Comparison of ENCODE assay signal across 8 cellular contexts in the genomic region with DNA sequence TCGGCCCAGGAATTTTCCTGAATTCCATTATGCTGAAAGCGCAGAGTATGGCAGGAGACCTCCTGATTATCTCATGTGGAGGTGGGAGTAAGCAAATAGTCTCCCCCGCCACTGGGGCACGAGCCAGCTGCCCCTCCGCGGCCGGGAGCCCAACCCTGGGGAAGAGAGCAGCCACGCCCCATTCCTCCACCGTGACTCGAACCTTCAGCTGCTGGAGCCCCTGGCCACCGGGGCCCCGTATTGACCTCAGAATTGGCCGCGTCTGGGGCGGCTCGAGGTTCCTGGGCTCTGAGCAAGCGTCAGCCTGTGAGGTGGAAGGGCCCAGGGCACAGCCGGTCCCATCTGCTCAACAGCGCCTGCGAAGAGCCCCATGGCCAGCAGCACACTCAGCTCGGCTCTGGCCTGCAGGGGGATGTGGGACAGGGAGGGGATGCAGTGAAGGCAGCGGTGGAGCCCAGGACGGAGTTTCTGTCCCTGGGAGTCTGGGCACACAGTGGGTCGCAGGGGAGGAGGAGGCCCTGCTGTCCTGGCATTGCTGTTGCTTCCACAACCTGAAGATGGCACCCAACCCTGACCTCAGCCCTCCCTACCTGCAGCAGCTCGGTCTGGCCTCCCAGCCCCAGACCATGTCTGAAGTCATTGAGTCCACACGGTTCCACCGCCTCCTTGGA.
DNase-seq lines count a peak whose midpoint lies in the region; ATAC-seq, FAIRE-seq and TF ChIP-seq lines count a peak whose summit lies in the region.

No MANE protein-coding gene starts in this region.

- TF ChIP-seq CTCF in bronchial epithelial cell (IDR thresholded peaks at IDR 0.05; ENCODE audit: insufficient read depth, low read length, severe bottlenecking) (peak; percentile 82), kidney (IDR thresholded peaks at IDR 0.05; ENCODE audit: borderline replicate concordance, extremely low read depth, insufficient read depth) (peak; percentile 40)

- peak overlapping the region in 7 of 8 donors; percentile 49 to 82 (median 73) for H3K4me3 Mint-ChIP-seq in CD4-positive, alpha-beta memory T cell
- H3K4me3 Mint-ChIP-seq in stimulated activated naive B cell treated with anti-CD40 and anti-IgM and Interleukin-4, amounts not matched to agents 10 μg/mL and 1 μg/mL and 100 μg/mL, for 72 hours = peak overlapping the region; percentile 64 to 79

- peaks cover 31 to 53% of the 10 kb centered on the region in 2 donors for H3K27me3 Mint-ChIP-seq in CD4-positive, alpha-beta memory T cell
- peaks cover 40 to 48% of the 10 kb centered on the region in 2 donors for H3K27me3 Mint-ChIP-seq in stimulated activated naive B cell treated with anti-CD40 and anti-IgM and Interleukin-4, amounts not matched to agents 10 μg/mL and 1 μg/mL and 100 μg/mL, for 72 hours

- CTCF ChIA-PET in CD4-positive, alpha-beta memory T cell (lab: Charles Lee; ENCODE audit: partially characterized antibody) = interaction anchor here (0.8 to 7.6 kb wide), 28 partner anchors 8 to 753 kb away, joined by 3 to 296 read pairs (median 4); a partner anchor contains a TSS

- H3K27ac ChIP-seq in CD4-positive, alpha-beta memory T cell (ENCODE audit: low read depth, low read length) = no peak overlapping the region
- H3K27ac ChIP-seq in kidney (ENCODE audit: low read depth in 2 of 2, low read length in 2 of 2) = no peak overlapping the region

- peaks cover 4 to 17% (median 10%) of the 10 kb centered on the region in 4 donors for H3K4me1 Mint-ChIP-seq in CD4-positive, alpha-beta memory T cell
- peaks cover 31 to 53% of the 10 kb centered on the region in 2 donors for H3K4me1 Mint-ChIP-seq in stimulated activated naive B cell treated with anti-CD40 and anti-IgM and Interleukin-4, amounts not matched to agents 10 μg/mL and 1 μg/mL and 100 μg/mL, for 72 hours

- peak in 2 of 5 donors; percentile 6 to 12 for DNase-seq in CD4-positive, alpha-beta memory T cell
- DNase-seq in GM19239 (ENCODE audit: insufficient read length, low spot score) = peak; percentile 67
- peak; percentile 35 for DNase-seq in NCI-H69 (lab: John Stamatoyannopoulos, UW)
- peak; percentile 71 for DNase-seq in bronchial epithelial cell (ENCODE audit: low read depth)
- no peak for DNase-seq in kidney
- DNase-seq in stimulated activated naive B cell treated with anti-CD40 and anti-IgM and Interleukin-4, amounts not matched to agents 10 μg/mL and 1 μg/mL and 100 μg/mL, for 72 hours = peak; percentile 35
- no peak for DNase-seq in putamen (ENCODE audit: low spot score)

- H3K4me1 ChIP-seq in CD4-positive, alpha-beta memory T cell (ENCODE audit: insufficient read depth, low read length) = peaks cover 14% of the 10 kb centered on the region
- H3K4me1 ChIP-seq in kidney (ENCODE audit: control insufficient read depth in 1 of 2, insufficient read depth in 1 of 2, low read depth in 1 of 2, low read length in 2 of 2) = peaks cover 0 to 11% of the 10 kb centered on the region in 2 donors

- H3K4me3 ChIP-seq in CD4-positive, alpha-beta memory T cell (ENCODE audit: low read length in 2 of 2) = no peak overlapping the region
- H3K4me3 ChIP-seq in bronchial epithelial cell (ENCODE audit: low read depth, low read length) (peak overlapping the region; percentile 21), kidney (ENCODE audit: low read length in 2 of 2) (no peak overlapping the region)

- no peak overlapping the region for H3K9ac ChIP-seq in kidney (ENCODE audit: low read length in 2 of 2)

- H3K9me3 Mint-ChIP-seq in CD4-positive, alpha-beta memory T cell = peaks cover 0 to 2% (median 0%) of the 10 kb centered on the region in 8 donors
- no peaks in the 10 kb centered on the region for H3K9me3 Mint-ChIP-seq in stimulated activated naive B cell treated with anti-CD40 and anti-IgM and Interleukin-4, amounts not matched to agents 10 μg/mL and 1 μg/mL and 100 μg/mL, for 72 hours

- H3K27me3 ChIP-seq in CD4-positive, alpha-beta memory T cell (ENCODE audit: insufficient read depth, low read length) = peaks cover 9% of the 10 kb centered on the region
- H3K27me3 ChIP-seq in bronchial epithelial cell (ENCODE audit: control insufficient read depth, insufficient read depth, low read length) = peaks cover 9% of the 10 kb centered on the region

- no peaks in the 10 kb centered on the region for H3K36me3 ChIP-seq in CD4-positive, alpha-beta memory T cell (ENCODE audit: insufficient read depth, low read length)
- no peaks in the 10 kb centered on the region for H3K36me3 ChIP-seq in bronchial epithelial cell (ENCODE audit: control insufficient read depth, insufficient read depth, low read length)
- H3K36me3 ChIP-seq in kidney (ENCODE audit: control insufficient read depth in 1 of 2, insufficient read depth in 2 of 2, low read length in 2 of 2) = no peaks in the 10 kb centered on the region

- POLR2A ChIA-PET in CD4-positive, alpha-beta memory T cell (lab: Charles Lee; ENCODE audit: partially characterized antibody) = interaction anchor here (2.7 kb wide), 1 partner anchor 394 kb away, joined by 16 read pairs; no protein-coding TSS in a partner anchor

- H3K9me3 ChIP-seq in CD4-positive, alpha-beta memory T cell (ENCODE audit: control insufficient read depth in 1 of 2, low read length in 2 of 2) = no peaks in the 10 kb centered on the region
- no peaks in the 10 kb centered on the region for H3K9me3 ChIP-seq in kidney (ENCODE audit: control insufficient read depth in 1 of 2, low read length in 2 of 2)

- ATAC-seq in stimulated activated naive B cell treated with anti-CD40 and anti-IgM and Interleukin-4, amounts not matched to agents 10 μg/mL and 1 μg/mL and 100 μg/mL, for 72 hours (replicated peaks) = peak; percentile 71 to 78
- no peak for ATAC-seq in GM18517 (IDR thresholded peaks at IDR 0.05; ENCODE audit: unreplicated experiment)

- FAIRE-seq in GM19239 (lab: Jason Lieb, UNC) (no peak), bronchial epithelial cell (lab: Jason Lieb, UNC) (no peak), kidney (lab: Jason Lieb, UNC) (no peak)

- H3K27ac Mint-ChIP-seq in CD4-positive, alpha-beta memory T cell = no peak overlapping the region
- H3K27ac Mint-ChIP-seq in stimulated activated naive B cell treated with anti-CD40 and anti-IgM and Interleukin-4, amounts not matched to agents 10 μg/mL and 1 μg/mL and 100 μg/mL, for 72 hours = no peak overlapping the region

- intact Hi-C loops in CD4-positive, alpha-beta memory T cell (cut with micrococcal nuclease) = loop anchor here (2.0 kb wide), 1 partner anchor 749 kb away; a partner anchor contains a TSS
- intact Hi-C loops in kidney (cut with DNase I) = loop anchor here (5.0 to 10.0 kb wide), 2 partner anchors 269 to 392 kb away; no protein-coding TSS in a partner anchor

- H3K36me3 Mint-ChIP-seq in CD4-positive, alpha-beta memory T cell = no peaks in the 10 kb centered on the region
- H3K36me3 Mint-ChIP-seq in stimulated activated naive B cell treated with anti-CD40 and anti-IgM and Interleukin-4, amounts not matched to agents 10 μg/mL and 1 μg/mL and 100 μg/mL, for 72 hours = peaks cover 0 to 5% of the 10 kb centered on the region in 2 donors

Comparison
In these comparisons a context has a peak if more than half of its experiments do, and no peak if none do; other contexts are left out.
1. DNase-seq: peak in GM19239 (single experiment), NCI-H69 (single experiment), bronchial epithelial cell (single experiment) and stimulated activated naive B cell treated with anti-CD40 and anti-IgM and Interleukin-4, amounts not matched to agents 10 μg/mL and 1 μg/mL and 100 μg/mL, for 72 hours (single experiment); none in kidney (single experiment) and putamen (single experiment).